ENCODE assay signal across 8 cellular contexts in genomic region chr15:31489801-31490646, GRCh38.
A peak's percentile ranks its signal among the peaks of the same experiment; 100 is the strongest.
DNase-seq lines count a peak whose midpoint lies in the region; ATAC-seq and TF ChIP-seq lines count a peak whose summit lies in the region.

No MANE protein-coding gene starts in this region.

- no peak overlapping the region for H3K4me2 ChIP-seq in GM23248 (ENCODE audit: unreplicated experiment)

- H4K20me1 ChIP-seq in GM23248 (ENCODE audit: insufficient read depth): no peaks in the 10 kb centered on the region

- no peak overlapping the region for H3K9ac ChIP-seq in GM23248

- H3K36me3 ChIP-seq in GM23248 (ENCODE audit: low read depth): no peaks in the 10 kb centered on the region
- H3K36me3 ChIP-seq in Peyer's patch: no peaks in the 10 kb centered on the region
- H3K36me3 ChIP-seq in body of pancreas (replicated peaks in 1 of 2; ENCODE audit: insufficient read depth in 1 of 2, low read depth in 2 of 2): no peaks in the 10 kb centered on the region
- no peaks in the 10 kb centered on the region for H3K36me3 ChIP-seq in spleen

- H3K9me3 ChIP-seq in GM23248 (ENCODE audit: low read depth) (no peaks in the 10 kb centered on the region), Peyer's patch (peaks cover 0 to 4% (median 0%) of the 10 kb centered on the region in 4 donors), body of pancreas (no peaks in the 10 kb centered on the region), spleen (peaks cover 0 to 30% (median 22%) of the 10 kb centered on the region in 8 donors)

- H3K27ac ChIP-seq in GM23248 (no peak overlapping the region), Peyer's patch (peak overlapping the region in 1 of 4 donors; percentile 64), body of pancreas (no peak overlapping the region), spleen (no peak overlapping the region)

- no peaks in the 10 kb centered on the region for H3K79me2 ChIP-seq in GM23248 (ENCODE audit: insufficient read depth)

- TF ChIP-seq CTCF in Peyer's patch (IDR thresholded peaks at IDR 0.05) (peak; percentile 83 to 95 (median 91)), body of pancreas (IDR thresholded peaks at IDR 0.05) (peak; percentile 80 to 89 (median 84)), spleen (IDR thresholded peaks at IDR 0.05 in 8 of 11, conservative IDR thresholded peaks at IDR 0.05 in 3 of 11) (peak; percentile 75 to 90 (median 87))

- no peaks in the 10 kb centered on the region for H3K9me2 ChIP-seq in GM23248 (ENCODE audit: insufficient read depth)

- ATAC-seq in body of pancreas (peak; percentile 58), GM21360 (IDR thresholded peaks at IDR 0.05; ENCODE audit: unreplicated experiment) (no peak)

- H3K27me3 ChIP-seq in GM23248 (replicated peaks; ENCODE audit: insufficient read depth): no peaks in the 10 kb centered on the region
- no peaks in the 10 kb centered on the region for H3K27me3 ChIP-seq in Peyer's patch
- H3K27me3 ChIP-seq in body of pancreas: no peaks in the 10 kb centered on the region
- H3K27me3 ChIP-seq in spleen (replicated peaks in 1 of 7): peaks cover 0 to under 1% (median 0%) of the 10 kb centered on the region in 7 donors

- intact Hi-C loops in body of pancreas (cut with DNase I): loop anchor here (5.0 to 10.0 kb wide), 2 partner anchors 85 to 278 kb away; no protein-coding TSS in a partner anchor
- intact Hi-C loops in spleen (cut with DNase I; ENCODE audit: low total_unique reads): loop anchor here (5.0 to 10.0 kb wide), 3 partner anchors 53 to 278 kb away; partner anchors contain the start of gene KLF13

- TF ChIP-seq POLR2A in Peyer's patch (IDR thresholded peaks at IDR 0.05): no peak
- no peak for TF ChIP-seq POLR2A in body of pancreas (IDR thresholded peaks at IDR 0.05)
- TF ChIP-seq POLR2A in spleen (IDR thresholded peaks at IDR 0.05): no peak

- in situ Hi-C loops in GM23248 (cut with MboI): loop anchor here (10.0 kb wide), 1 partner anchor 285 kb away; no protein-coding TSS in a partner anchor

- H3K4me1 ChIP-seq in GM23248 (ENCODE audit: insufficient read depth): peaks cover 16% of the 10 kb centered on the region
- H3K4me1 ChIP-seq in Peyer's patch: peaks cover 0 to 25% (median 7%) of the 10 kb centered on the region in 4 donors
- peaks cover 29% of the 10 kb centered on the region for H3K4me1 ChIP-seq in body of pancreas
- H3K4me1 ChIP-seq in spleen: peaks cover 0 to 36% (median 24%) of the 10 kb centered on the region in 6 donors

- DNase-seq in COLO829 (ENCODE audit: low spot score): peak; percentile 55
- DNase-seq in GM23248: peak; percentile 82
- peak in 2 of 3 donors; percentile 39 to 67 for DNase-seq in Peyer's patch
- DNase-seq in body of pancreas: peak; percentile 45 to 59 (median 56)
- peak; percentile 74 for DNase-seq in iPS-NIHi11 (ENCODE audit: low spot score)
- peak; percentile 81 for DNase-seq in spleen
- no peak for DNase-seq in NCI-H446 treated with DMSO at 0.1 percent for 48 hours (lab: John Stamatoyannopoulos, UW)

- H3F3A ChIP-seq in GM23248 (ENCODE audit: insufficient read depth): no peaks in the 10 kb centered on the region

- 42 to 43% methylated on average over 12 of the region's 12 CpGs for WGBS in GM23248 (ENCODE audit: low coverage in 1 of 2, low lambda C conversion rate in 2 of 2, missing lambda C conversion rate in 2 of 2), 2 experiments
- WGBS in body of pancreas, 2 donors: 11 to 34% methylated on average over 6 to 12 of the region's 12 CpGs
- 27 to 49% (median 47%) methylated on average over 8 to 12 of the region's 12 CpGs for WGBS in spleen, 5 donors

- peak overlapping the region; percentile 51 for H2AFZ ChIP-seq in GM23248

- no peak overlapping the region for H3K4me3 ChIP-seq in GM23248
- no peak overlapping the region for H3K4me3 ChIP-seq in Peyer's patch
- no peak overlapping the region for H3K4me3 ChIP-seq in body of pancreas
- no peak overlapping the region for H3K4me3 ChIP-seq in spleen
